In genomic region chr3:96813820-96814580, GRCh38 we compare ENCODE assay signal across 8 cellular contexts. TPM values are rescaled to one million over a fixed set of nuclear protein-coding genes. Genes with fewer than 3 reads are reported as not detected.
A peak's percentile ranks its signal among the peaks of the same experiment; 100 is the strongest.
DNase-seq lines count a peak whose midpoint lies in the region; ATAC-seq and TF ChIP-seq lines count a peak whose summit lies in the region.

No MANE protein-coding gene starts in this region.

- H3K9me3 Mint-ChIP-seq in activated T-cell treated with anti-CD3 and anti-CD28 coated beads, Interleukin-2, amount 50 U/mL, for 4 hours, result no peaks in the 10 kb centered on the region
- H3K9me3 Mint-ChIP-seq in effector memory CD8-positive, alpha-beta T cell, result no peaks in the 10 kb centered on the region

- H3K27ac Mint-ChIP-seq in effector memory CD8-positive, alpha-beta T cell, result no peak overlapping the region

- no peaks in the 10 kb centered on the region for H3K36me3 Mint-ChIP-seq in activated T-cell treated with anti-CD3 and anti-CD28 coated beads, Interleukin-2, amount 50 U/mL, for 4 hours (ENCODE audit: insufficient read depth)
- H3K36me3 Mint-ChIP-seq in effector memory CD8-positive, alpha-beta T cell (ENCODE audit: insufficient read depth), result no peaks in the 10 kb centered on the region

- H3K4me3 ChIP-seq in LNCaP clone FGC (ENCODE audit: low read depth, low read length), result peak overlapping the region; percentile 81

- peaks cover 9% of the 10 kb centered on the region for H3K4me1 Mint-ChIP-seq in activated T-cell treated with anti-CD3 and anti-CD28 coated beads, Interleukin-2, amount 50 U/mL, for 4 hours (ENCODE audit: low read depth)
- H3K4me1 Mint-ChIP-seq in effector memory CD8-positive, alpha-beta T cell (ENCODE audit: low read depth in 2 of 2), result peaks cover 0 to 2% of the 10 kb centered on the region in 2 donors

- H3K27me3 Mint-ChIP-seq in activated T-cell treated with anti-CD3 and anti-CD28 coated beads, Interleukin-2, amount 50 U/mL, for 4 hours (ENCODE audit: low read depth), result peaks cover 29% of the 10 kb centered on the region
- H3K27me3 Mint-ChIP-seq in effector memory CD8-positive, alpha-beta T cell, result peaks cover 9 to 22% of the 10 kb centered on the region in 2 donors

- ATAC-seq in GM21825 (IDR thresholded peaks at IDR 0.05; ENCODE audit: unreplicated experiment), result peak; percentile 21
- peak; percentile 15 to 28 for ATAC-seq in activated T-cell treated with anti-CD3 and anti-CD28 coated beads, Interleukin-2, amount 50 U/mL, for 4 hours
- no peak for ATAC-seq in effector memory CD8-positive, alpha-beta T cell (replicated peaks)

- DNase-seq in NCI-H2107 treated with DMSO at 0.1 percent for 48 hours (lab: John Stamatoyannopoulos, UW; ENCODE audit: unreplicated experiment), result peak; percentile 2
- no peak for DNase-seq in NCI-H2107 (lab: John Stamatoyannopoulos, UW)
- peak; percentile 70 for DNase-seq in LNCaP clone FGC (ENCODE audit: low read depth)
- no peak for DNase-seq in activated T-cell treated with anti-CD3 and anti-CD28 coated beads, Interleukin-2, amount 50 U/mL, for 4 hours
- peak; percentile 7 for DNase-seq in germinal center (ENCODE audit: low spot score)
- peak in 45 of 56 donors; percentile 9 to 88 (median 49) for DNase-seq in nucleus accumbens (lab: John Stamatoyannopoulos, UW)
- DNase-seq in effector memory CD8-positive, alpha-beta T cell, result no peak

- TF ChIP-seq CTCF in LNCaP clone FGC (IDR thresholded peaks at IDR 0.05; ENCODE audit: control insufficient read depth, extremely low read depth, insufficient read depth), result peak; percentile 50

- H3K4me3 Mint-ChIP-seq in activated T-cell treated with anti-CD3 and anti-CD28 coated beads, Interleukin-2, amount 50 U/mL, for 4 hours, result peak overlapping the region; percentile 43
- peak overlapping the region in 1 of 2 donors; percentile 51 for H3K4me3 Mint-ChIP-seq in effector memory CD8-positive, alpha-beta T cell

RNA-seq across cellular contexts. Expression of gene EPHA6, which starts 0.4 kb away (rescaled TPM):
- total RNA-seq in activated T-cell treated with anti-CD3 and anti-CD28 coated beads, Interleukin-2, amount 50 U/mL, for 4 hours, result not detected

Comparison
In these comparisons a context has a peak if more than half of its experiments do, and no peak if none do; other contexts are left out.
1. DNase-seq: peak in NCI-H2107 treated with DMSO at 0.1 percent for 48 hours (single experiment), LNCaP clone FGC (single experiment), germinal center (single experiment) and nucleus accumbens (45 of 56); none in NCI-H2107 (single experiment), activated T-cell treated with anti-CD3 and anti-CD28 coated beads, Interleukin-2, amount 50 U/mL, for 4 hours (single experiment) and effector memory CD8-positive, alpha-beta T cell (0 of 3).